Comparison of ENCODE assay signal across 23 cellular contexts in genomic region chr2:189274412-189274811, GRCh38.
"Had no signal": no experiment of that assay in that cellular context is flagged by ENCODE, and none has a peak within 500 bp of the region (broad histone marks: within the 10 kb centered on the region; RNA-seq: fewer than 3 reads in every experiment).

No MANE protein-coding gene starts in this region.

- H3K27me3 ChIP-seq: body of pancreas, gastrocnemius medialis, stomach, transverse colon had no signal

- H3K27me3 Mint-ChIP-seq: activated naive CD4-positive, alpha-beta T cell treated with anti-CD3 and anti-CD28 coated beads, Interleukin-2, amount 10 ng/mL, durations not matched to agents 7 days and 5 days; dendritic cell treated with granulocyte-macrophage colony-stimulating factor and Interleukin-4, amounts not matched to agents 40 ng/mL and 50 ng/mL, for 4 days; natural killer cell treated with Interleukin-12 subunit alpha and Interleukin-12 subunit beta and Interleukin-15 and Interleukin-18, amount 100 ng/mL, for 72 hours had no signal

- H3K27ac Mint-ChIP-seq: activated naive CD4-positive, alpha-beta T cell treated with anti-CD3 and anti-CD28 coated beads, Interleukin-2, amount 10 ng/mL, durations not matched to agents 7 days and 5 days; dendritic cell treated with granulocyte-macrophage colony-stimulating factor and Interleukin-4, amounts not matched to agents 40 ng/mL and 50 ng/mL, for 4 days; natural killer cell treated with Interleukin-12 subunit alpha and Interleukin-12 subunit beta and Interleukin-15 and Interleukin-18, amount 100 ng/mL, for 72 hours; stimulated activated effector memory CD8-positive, alpha-beta T cell treated with anti-CD3 and anti-CD28 coated beads, Interleukin-12 subunit alpha, Interleukin-12 subunit beta, amount 100 ng/mL, for 72 hours had no signal

- H3K9me3 ChIP-seq: body of pancreas, gastrocnemius medialis, left ventricle myocardium inferior, stomach, transverse colon had no signal

- H3K4me3 ChIP-seq: body of pancreas, gastrocnemius medialis, left ventricle myocardium inferior, stomach, transverse colon had no signal

- H3K4me1 Mint-ChIP-seq: activated naive CD4-positive, alpha-beta T cell treated with anti-CD3 and anti-CD28 coated beads, Interleukin-2, amount 10 ng/mL, durations not matched to agents 7 days and 5 days; stimulated activated effector memory CD8-positive, alpha-beta T cell treated with anti-CD3 and anti-CD28 coated beads, Interleukin-12 subunit alpha, Interleukin-12 subunit beta, amount 100 ng/mL, for 72 hours had no signal

- FAIRE-seq: small intestine, urothelium cell line had no signal

- H3K9me3 Mint-ChIP-seq: activated T-cell treated with anti-CD3 and anti-CD28 coated beads, Interleukin-2, amount 50 U/mL, for 4 hours had no signal

- H3K36me3 Mint-ChIP-seq: activated naive CD4-positive, alpha-beta T cell treated with anti-CD3 and anti-CD28 coated beads, Interleukin-2, amount 10 ng/mL, durations not matched to agents 7 days and 5 days; stimulated activated effector memory CD8-positive, alpha-beta T cell treated with anti-CD3 and anti-CD28 coated beads, Interleukin-12 subunit alpha, Interleukin-12 subunit beta, amount 100 ng/mL, for 72 hours had no signal

- H3K4me1 ChIP-seq: body of pancreas, gastrocnemius medialis, left ventricle myocardium inferior, stomach, transverse colon had no signal

- H3K4me3 Mint-ChIP-seq: activated naive CD4-positive, alpha-beta T cell treated with anti-CD3 and anti-CD28 coated beads, Interleukin-2, amount 10 ng/mL, durations not matched to agents 7 days and 5 days; activated T-cell treated with anti-CD3 and anti-CD28 coated beads, Interleukin-2, amount 50 U/mL, for 4 hours; dendritic cell treated with granulocyte-macrophage colony-stimulating factor and Interleukin-4, amounts not matched to agents 40 ng/mL and 50 ng/mL, for 4 days; natural killer cell treated with Interleukin-12 subunit alpha and Interleukin-12 subunit beta and Interleukin-15 and Interleukin-18, amount 100 ng/mL, for 72 hours; stimulated activated effector memory CD8-positive, alpha-beta T cell treated with anti-CD3 and anti-CD28 coated beads, Interleukin-12 subunit alpha, Interleukin-12 subunit beta, amount 100 ng/mL, for 72 hours had no signal

- DNase-seq: activated CD4-positive, alpha-beta T cell treated with anti-CD3 and anti-CD28 coated beads for 4 hours; activated CD4-positive, alpha-beta T cell treated with anti-CD3 and anti-CD28 coated beads, Interleukin-2, amount 50 U/mL, for 48 hours; activated CD4-positive, CD25-positive, alpha-beta regulatory T cell; activated CD8-positive, alpha-beta memory T cell treated with anti-CD3 and anti-CD28 coated beads, Interleukin-2, amount 50 U/mL, for 48 hours; activated naive CD4-positive, alpha-beta T cell treated with anti-CD3 and anti-CD28 coated beads, Interleukin-2, amount 10 ng/mL, durations not matched to agents 7 days and 5 days; activated T-cell treated with anti-CD3 and anti-CD28 coated beads, Interleukin-2, amount 50 U/mL, for 4 hours; body of pancreas; effector CD8-positive, alpha-beta T cell; gastrocnemius medialis; hippocampal formation; left ventricle myocardium inferior; occipital lobe; posterior cingulate gyrus; small intestine; stimulated activated CD4-positive, alpha-beta T cell treated with anti-CD3 and anti-CD28 coated beads, Interleukin-2, amount 100 ng/mL, for 24 hours; stomach; transverse colon had no signal

- ATAC-seq: activated T-cell treated with anti-CD3 and anti-CD28 coated beads, Interleukin-2, amount 50 U/mL, for 4 hours; body of pancreas; esophagus mucosa; gastrocnemius medialis; natural killer cell treated with Interleukin-12 subunit alpha and Interleukin-12 subunit beta and Interleukin-15 and Interleukin-18, amount 100 ng/mL, for 72 hours; sciatic nerve; stimulated activated effector memory CD8-positive, alpha-beta T cell treated with anti-CD3 and anti-CD28 coated beads, Interleukin-12 subunit alpha, Interleukin-12 subunit beta, amount 100 ng/mL, for 72 hours had no signal

- H3K36me3 ChIP-seq: gastrocnemius medialis, left ventricle myocardium inferior, stomach, transverse colon had no signal

- H3K27ac ChIP-seq: body of pancreas, gastrocnemius medialis, left ventricle myocardium inferior, stomach, transverse colon had no signal
